Comparison of ENCODE assay signal across 29 cellular contexts in the genomic region with DNA sequence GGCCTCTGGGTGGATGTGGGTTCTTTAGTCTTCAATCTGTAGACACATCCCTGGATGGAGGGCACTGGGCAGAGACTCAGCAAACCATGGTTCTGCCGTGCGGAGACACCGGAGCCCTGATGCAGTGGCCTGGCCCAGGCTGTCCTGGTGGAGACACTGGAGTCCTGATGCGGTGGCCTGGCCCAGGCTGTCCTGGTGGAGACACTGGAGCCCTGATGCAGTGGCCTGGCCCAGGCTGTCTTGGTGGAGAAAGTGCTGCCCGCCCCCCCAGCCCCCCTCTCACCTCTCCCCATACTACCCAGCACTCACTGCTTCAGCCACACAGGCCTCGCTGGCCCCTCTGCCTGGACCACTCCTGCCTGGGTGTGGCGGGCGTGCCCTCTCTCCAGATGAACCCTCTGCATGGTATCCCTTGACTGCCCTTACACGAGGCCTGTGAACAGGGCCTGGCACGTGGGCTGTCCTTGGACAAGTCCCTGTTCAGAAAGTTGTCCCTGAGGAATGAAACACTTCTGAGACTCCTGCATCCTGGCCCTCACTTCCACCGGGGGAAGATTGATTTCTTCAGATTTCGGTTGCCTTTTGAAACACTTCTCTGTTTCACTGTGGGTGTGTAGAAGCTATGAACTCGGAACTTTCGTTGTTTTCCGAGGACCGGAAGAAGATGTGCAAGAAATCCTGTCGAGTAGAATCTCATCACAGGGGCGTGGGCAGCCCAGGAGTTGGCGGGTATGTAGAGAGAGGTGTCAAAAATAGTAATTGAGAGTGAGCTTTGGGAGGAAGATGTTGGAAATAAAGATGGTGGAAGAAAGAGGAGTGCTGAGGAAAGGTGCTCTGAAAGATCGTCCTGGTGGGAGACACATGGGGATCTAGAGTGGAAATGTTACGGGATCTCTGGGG. TPM values are rescaled to one million over a fixed set of nuclear protein-coding genes. Genes with fewer than 3 reads are reported as not detected.
"Had no signal": no experiment of that assay in that cellular context is flagged by ENCODE, and none has a peak within 500 bp of the region (broad histone marks: within the 10 kb centered on the region; RNA-seq: fewer than 3 reads in every experiment).

No MANE protein-coding gene starts in this region.

- H3K4me1 Mint-ChIP-seq: activated CD4-positive, alpha-beta T cell treated with anti-CD3 and anti-CD28 coated beads, Interleukin-2, amount 10 ng/mL, durations not matched to agents 24 days and 14 days; activated naive CD4-positive, alpha-beta T cell treated with anti-CD3 and anti-CD28 coated beads, Interleukin-2, amount 10 ng/mL, durations not matched to agents 7 days and 5 days; activated naive CD8-positive, alpha-beta T cell treated with anti-CD3 and anti-CD28 coated beads, Interleukin-2, amount 50 U/mL, for 24 hours; neural crest cell had no signal

- H3K4me3 Mint-ChIP-seq: activated CD4-positive, alpha-beta T cell treated with anti-CD3 and anti-CD28 coated beads, Interleukin-2, amount 10 ng/mL, durations not matched to agents 24 days and 14 days; activated CD8-positive, alpha-beta memory T cell treated with anti-CD3 and anti-CD28 coated beads, Interleukin-2, amount 10 ng/mL, durations not matched to agents 7 days and 5 days; activated CD8-positive, alpha-beta T cell treated with anti-CD3 and anti-CD28 coated beads for 36 hours; activated naive CD4-positive, alpha-beta T cell treated with anti-CD3 and anti-CD28 coated beads, Interleukin-2, amount 10 ng/mL, durations not matched to agents 7 days and 5 days; activated naive CD8-positive, alpha-beta T cell treated with anti-CD3 and anti-CD28 coated beads, Interleukin-2, amount 50 U/mL, for 24 hours; neural crest cell; stimulated activated naive CD8-positive, alpha-beta T cell treated with anti-CD3 and anti-CD28 coated beads, Interleukin-15, Interleukin-2, amounts not matched to agents 100 ng/mL and 50 ng/mL, for 24 hours had no signal

- FAIRE-seq: keratinocyte, urothelium cell line had no signal

- H3K27ac ChIP-seq: cardiac muscle cell, gastrocnemius medialis, lower lobe of right lung, suprapubic skin, tibial nerve, VCaP had no signal

- H3K27me3 ChIP-seq: cardiac muscle cell, gastrocnemius medialis, heart right ventricle, suprapubic skin, tibial nerve had no signal

- H3K27ac Mint-ChIP-seq: activated CD4-positive, alpha-beta T cell treated with anti-CD3 and anti-CD28 coated beads, Interleukin-2, amount 10 ng/mL, durations not matched to agents 24 days and 14 days; activated CD8-positive, alpha-beta memory T cell treated with anti-CD3 and anti-CD28 coated beads, Interleukin-2, amount 10 ng/mL, durations not matched to agents 7 days and 5 days; activated CD8-positive, alpha-beta T cell treated with anti-CD3 and anti-CD28 coated beads for 36 hours; activated naive CD4-positive, alpha-beta T cell treated with anti-CD3 and anti-CD28 coated beads, Interleukin-2, amount 10 ng/mL, durations not matched to agents 7 days and 5 days; activated naive CD8-positive, alpha-beta T cell treated with anti-CD3 and anti-CD28 coated beads, Interleukin-2, amount 50 U/mL, for 24 hours had no signal

- DNase-seq: activated CD4-positive, alpha-beta T cell treated with anti-CD3 and anti-CD28 coated beads, Interleukin-2, amount 10 ng/mL, durations not matched to agents 24 days and 14 days; activated CD8-positive, alpha-beta memory T cell treated with anti-CD3 and anti-CD28 coated beads, Interleukin-2, amount 10 ng/mL, durations not matched to agents 7 days and 5 days; activated CD8-positive, alpha-beta T cell treated with anti-CD3 and anti-CD28 coated beads for 36 hours; activated effector memory CD4-positive, alpha-beta T cell treated with anti-CD3 and anti-CD28 coated beads, Interleukin-2, amount 50 U/mL, for 16 hours; activated naive CD4-positive, alpha-beta T cell treated with anti-CD3 and anti-CD28 coated beads, Interleukin-2, amount 10 ng/mL, durations not matched to agents 7 days and 5 days; activated naive CD8-positive, alpha-beta T cell treated with anti-CD3 and anti-CD28 coated beads, Interleukin-2, amount 50 U/mL, for 24 hours; activated T-cell treated with anti-CD3 and anti-CD28 coated beads for 4 hours; effector CD8-positive, alpha-beta T cell; gastrocnemius medialis; heart right ventricle; lower lobe of right lung; mesendoderm; mucosa of descending colon; retina; stimulated activated CD4-positive, alpha-beta T cell treated with anti-CD3 and anti-CD28 coated beads, Interleukin-4, amount 100 ng/mL, for 24 hours had no signal

- H3K4me3 ChIP-seq: cardiac muscle cell, gastrocnemius medialis, heart right ventricle, lower lobe of right lung, mucosa of descending colon, suprapubic skin, tibial nerve had no signal

- H3K9me3 ChIP-seq: suprapubic skin had no signal

- H3K27me3 Mint-ChIP-seq: activated CD4-positive, alpha-beta T cell treated with anti-CD3 and anti-CD28 coated beads, Interleukin-2, amount 10 ng/mL, durations not matched to agents 24 days and 14 days; activated CD8-positive, alpha-beta memory T cell treated with anti-CD3 and anti-CD28 coated beads, Interleukin-2, amount 10 ng/mL, durations not matched to agents 7 days and 5 days; activated CD8-positive, alpha-beta T cell treated with anti-CD3 and anti-CD28 coated beads for 36 hours; activated naive CD4-positive, alpha-beta T cell treated with anti-CD3 and anti-CD28 coated beads, Interleukin-2, amount 10 ng/mL, durations not matched to agents 7 days and 5 days; activated naive CD8-positive, alpha-beta T cell treated with anti-CD3 and anti-CD28 coated beads, Interleukin-2, amount 50 U/mL, for 24 hours; stimulated activated naive CD8-positive, alpha-beta T cell treated with anti-CD3 and anti-CD28 coated beads, Interleukin-15, Interleukin-2, amounts not matched to agents 100 ng/mL and 50 ng/mL, for 24 hours had no signal

- H3K4me1 ChIP-seq: suprapubic skin had no signal

- ATAC-seq: activated CD4-positive, CD25-positive, alpha-beta regulatory T cell treated with anti-CD3 and anti-CD28 coated beads, Interleukin-2, amount 50 U/mL, for 24 hours; activated CD8-positive, alpha-beta memory T cell treated with anti-CD3 and anti-CD28 coated beads, Interleukin-2, amount 10 ng/mL, durations not matched to agents 7 days and 5 days; activated CD8-positive, alpha-beta T cell treated with anti-CD3 and anti-CD28 coated beads for 36 hours; activated naive CD8-positive, alpha-beta T cell treated with anti-CD3 and anti-CD28 coated beads, Interleukin-2, amount 50 U/mL, for 24 hours; gastrocnemius medialis; lower lobe of right lung; mucosa of descending colon had no signal

RNA-seq across cellular contexts. Expression of a gene that starts 50.8 kb away (rescaled TPM):
- total RNA-seq: activated CD4-positive, alpha-beta T cell treated with anti-CD3 and anti-CD28 coated beads, Interleukin-2, amount 10 ng/mL, durations not matched to agents 24 days and 14 days; activated CD8-positive, alpha-beta memory T cell treated with anti-CD3 and anti-CD28 coated beads, Interleukin-2, amount 10 ng/mL, durations not matched to agents 7 days and 5 days; activated CD8-positive, alpha-beta T cell treated with anti-CD3 and anti-CD28 coated beads for 36 hours; cardiac muscle cell; cerebellum; gastrocnemius medialis; heart right ventricle; lower lobe of right lung; neural crest cell; osteoblast; posterior vena cava; suprapubic skin; T-helper 2 cell treated with Interferon-gamma antibody and Interleukin-4, amounts not matched to agents 100 ng/mL and 5 ng/mL, for 36 hours; tibial nerve had no signal
- polyA plus RNA-seq: cardiac muscle cell, esophagus, heart right ventricle, keratinocyte had no signal
